ENCODE assay signal across 1 cellular context in the genomic region with DNA sequence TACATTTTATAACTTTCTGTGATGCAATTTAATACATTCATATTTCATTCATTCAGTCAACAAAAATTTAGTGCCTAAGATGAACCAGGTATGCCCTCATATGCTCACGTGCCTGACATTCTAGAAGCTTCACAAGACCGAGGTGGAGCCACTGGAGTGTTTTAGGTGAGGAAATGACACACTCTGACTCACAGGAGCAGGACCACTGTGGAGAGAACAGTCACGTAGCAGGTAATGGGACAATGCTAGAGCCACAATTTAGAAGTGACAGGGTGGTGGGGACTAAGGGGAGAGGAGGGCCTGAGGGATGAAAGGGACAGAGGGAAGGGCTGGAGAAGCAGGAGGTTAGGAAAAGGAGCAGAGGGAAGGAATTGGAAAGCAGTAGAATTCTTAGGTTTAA.
TF ChIP-seq lines count a peak whose summit lies in the region.

No MANE protein-coding gene starts in this region.

TF ChIP-seq in HepG2, 621 proteins besides CTCF, POLR2A, EP300 and RAD21 (continued from another document):
- TF ChIP-seq, protein P1, sequence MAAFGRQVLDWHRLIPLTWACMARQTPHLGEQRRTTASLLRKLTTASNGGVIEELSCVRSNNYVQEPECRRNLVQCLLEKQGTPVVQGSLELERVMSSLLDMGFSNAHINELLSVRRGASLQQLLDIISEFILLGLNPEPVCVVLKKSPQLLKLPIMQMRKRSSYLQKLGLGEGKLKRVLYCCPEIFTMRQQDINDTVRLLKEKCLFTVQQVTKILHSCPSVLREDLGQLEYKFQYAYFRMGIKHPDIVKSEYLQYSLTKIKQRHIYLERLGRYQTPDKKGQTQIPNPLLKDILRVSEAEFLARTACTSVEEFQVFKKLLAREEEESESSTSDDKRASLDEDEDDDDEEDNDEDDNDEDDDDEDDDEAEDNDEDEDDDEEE (CRISPR knock-in tag; IDR thresholded peaks at IDR 0.05): no peak
- no peak for TF ChIP-seq ZBTB42 (CRISPR knock-in tag; IDR thresholded peaks at IDR 0.05)
- TF ChIP-seq, protein P2, sequence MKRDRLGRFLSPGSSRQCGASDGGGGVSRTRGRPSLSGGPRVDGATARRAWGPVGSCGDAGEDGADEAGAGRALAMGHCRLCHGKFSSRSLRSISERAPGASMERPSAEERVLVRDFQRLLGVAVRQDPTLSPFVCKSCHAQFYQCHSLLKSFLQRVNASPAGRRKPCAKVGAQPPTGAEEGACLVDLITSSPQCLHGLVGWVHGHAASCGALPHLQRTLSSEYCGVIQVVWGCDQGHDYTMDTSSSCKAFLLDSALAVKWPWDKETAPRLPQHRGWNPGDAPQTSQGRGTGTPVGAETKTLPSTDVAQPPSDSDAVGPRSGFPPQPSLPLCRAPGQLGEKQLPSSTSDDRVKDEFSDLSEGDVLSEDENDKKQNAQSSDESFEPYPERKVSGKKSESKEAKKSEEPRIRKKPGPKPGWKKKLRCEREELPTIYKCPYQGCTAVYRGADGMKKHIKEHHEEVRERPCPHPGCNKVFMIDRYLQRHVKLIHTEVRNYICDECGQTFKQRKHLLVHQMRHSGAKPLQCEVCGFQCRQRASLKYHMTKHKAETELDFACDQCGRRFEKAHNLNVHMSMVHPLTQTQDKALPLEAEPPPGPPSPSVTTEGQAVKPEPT (CRISPR knock-in tag; IDR thresholded peaks at IDR 0.05; ENCODE audit: low read depth): no peak
- no peak for TF ChIP-seq ZNF788 (CRISPR knock-in tag; IDR thresholded peaks at IDR 0.05; ENCODE audit: borderline replicate concordance)
- no peak for TF ChIP-seq PCBP1 (IDR thresholded peaks at IDR 0.05; ENCODE audit: borderline replicate concordance, low read depth, low read length)
- TF ChIP-seq ZNF12 (CRISPR knock-in tag; IDR thresholded peaks at IDR 0.05): no peak
- TF ChIP-seq ARNT2 (CRISPR knock-in tag; IDR thresholded peaks at IDR 0.05; ENCODE audit: low read depth): no peak
- TF ChIP-seq ZNF670 (CRISPR knock-in tag; IDR thresholded peaks at IDR 0.05; ENCODE audit: borderline replicate concordance): no peak
- TF ChIP-seq ZNF205 (CRISPR knock-in tag; IDR thresholded peaks at IDR 0.05): no peak
